17 cellular contexts compared by ENCODE assay signal in the genomic region with DNA sequence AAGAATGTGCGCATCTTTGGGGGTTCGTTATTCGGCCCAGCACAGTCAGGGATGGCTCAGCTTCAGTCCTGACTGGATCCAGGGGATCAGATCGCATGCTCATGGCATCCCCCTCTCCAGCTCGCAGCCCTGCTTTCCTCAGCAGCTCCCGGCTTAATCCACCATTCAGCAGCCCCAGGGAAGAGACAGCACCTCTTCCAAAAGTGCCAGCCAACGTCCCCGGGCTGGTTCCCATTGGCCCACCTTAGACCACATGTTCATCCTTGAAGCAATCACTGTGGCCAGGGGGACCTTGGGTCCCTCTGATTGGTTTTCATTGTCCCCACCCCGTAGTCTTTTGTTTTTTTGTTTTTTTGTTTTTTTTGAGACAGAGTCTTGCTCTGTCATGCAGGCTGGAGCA.
DNase-seq lines count a peak whose midpoint lies in the region; ATAC-seq, FAIRE-seq and TF ChIP-seq lines count a peak whose summit lies in the region.
"Had no signal": no experiment of that assay in that cellular context is flagged by ENCODE, and none has a peak within 500 bp of the region (broad histone marks: within the 10 kb centered on the region; RNA-seq: fewer than 3 reads in every experiment).

No MANE protein-coding gene starts in this region.

- H3F3A ChIP-seq in GM23338 (replicated peaks; ENCODE audit: low read depth) = no peaks in the 10 kb centered on the region

- CTCF ChIA-PET in WTC11 (lab: Charles Lee) = no interaction called here

- no peaks in the 10 kb centered on the region; the same call in 2 of the 3 replicates for H3K4me1 Mint-ChIP-seq in GM23338
- no peaks in the 10 kb centered on the region for H3K4me1 Mint-ChIP-seq in WTC11
- H3K4me1 Mint-ChIP-seq: CD14-positive monocyte; CD4-positive, alpha-beta memory T cell had no signal

- H3K4me3 ChIP-seq in GM23338 (no peak overlapping the region), sigmoid colon (no peak overlapping the region)
- H3K4me3 ChIP-seq: BLaER1 had no signal

- 88 to 94% methylated on average over 9 of the region's 9 CpGs for WGBS in sigmoid colon, 2 donors

- H3K9me3 ChIP-seq in sigmoid colon = no peaks in the 10 kb centered on the region

- POLR2A ChIA-PET in WTC11 (lab: Charles Lee) = no interaction called here

- DNase-seq in GM23338 (ENCODE audit: low spot score) (peak; percentile 25), WTC11 (ENCODE audit: low spot score) (no peak), iPS-NIHi11 (ENCODE audit: low spot score) (peak; percentile 33), sigmoid colon (peak; percentile 53), MV-4-11 (lab: John Stamatoyannopoulos, UW) (no peak), frontal cortex (ENCODE audit: low spot score in 2 of 2) (no peak)
- no peak for DNase-seq in activated effector memory CD4-positive, alpha-beta T cell treated with Interleukin-2 at 50 U/mL for 16 hours
- DNase-seq: 8988T; CD4-positive, alpha-beta memory T cell; DMS153; DMS79; GF-D8; GOT3; HCEC 1CT had no signal

- no peaks in the 10 kb centered on the region for H3K27me3 ChIP-seq in GM23338 (ENCODE audit: insufficient read depth)
- H3K27me3 ChIP-seq in sigmoid colon = no peaks in the 10 kb centered on the region
- H3K27me3 ChIP-seq: BLaER1 had no signal

- no peak for TF ChIP-seq POLR2A in sigmoid colon (IDR thresholded peaks at IDR 0.05)

- H3K79me2 ChIP-seq in GM23338 (replicated peaks; ENCODE audit: insufficient read depth) = no peaks in the 10 kb centered on the region

- H3K27ac Mint-ChIP-seq in GM23338 (no peak overlapping the region), WTC11 (no peak overlapping the region)
- H3K27ac Mint-ChIP-seq: CD14-positive monocyte; CD4-positive, alpha-beta memory T cell had no signal

- peaks cover 3% of the 10 kb centered on the region; the same call in 2 of the 3 replicates for H3K9me3 Mint-ChIP-seq in GM23338
- peaks cover 4% of the 10 kb centered on the region for H3K9me3 Mint-ChIP-seq in WTC11

- no peak overlapping the region for H3K27ac ChIP-seq in GM23338 (ENCODE audit: low read depth)
- no peak overlapping the region for H3K27ac ChIP-seq in sigmoid colon
- H3K27ac ChIP-seq: BLaER1 had no signal

- ATAC-seq in GM23338 = peak; percentile 60
- peak; percentile 76 for ATAC-seq in WTC11
- no peak for ATAC-seq in esophagus mucosa

- no peaks in the 10 kb centered on the region for H3K9me2 ChIP-seq in GM23338 (ENCODE audit: insufficient read depth)

- H2AFZ ChIP-seq in GM23338 = peak overlapping the region; percentile 76

- no peaks in the 10 kb centered on the region for H3K4me1 ChIP-seq in GM23338 (ENCODE audit: insufficient read depth)
- peaks cover 0 to 5% (median 0%) of the 10 kb centered on the region in 4 donors for H3K4me1 ChIP-seq in sigmoid colon
- H3K4me1 ChIP-seq: BLaER1 had no signal

- no peaks in the 10 kb centered on the region for H3K36me3 Mint-ChIP-seq in GM23338 (ENCODE audit: low read depth)
- peaks cover 3% of the 10 kb centered on the region for H3K36me3 Mint-ChIP-seq in WTC11
- H3K36me3 Mint-ChIP-seq: CD14-positive monocyte; CD4-positive, alpha-beta memory T cell had no signal

- FAIRE-seq in frontal cortex (lab: Jason Lieb, UNC) = no peak

- TF ChIP-seq CTCF in GM23338 (conservative IDR thresholded peaks at IDR 0.05; ENCODE audit: low read depth in 2 of 2) (no peak), WTC11 (IDR thresholded peaks at IDR 0.05) (no peak), sigmoid colon (IDR thresholded peaks at IDR 0.05) (no peak)

- H3K4me2 ChIP-seq in GM23338 = no peak overlapping the region
- H3K4me2 ChIP-seq: BLaER1 had no signal

- H3K4me3 Mint-ChIP-seq in GM23338 = no peak overlapping the region
- no peak overlapping the region for H3K4me3 Mint-ChIP-seq in WTC11
- H3K4me3 Mint-ChIP-seq: CD14-positive monocyte; CD4-positive, alpha-beta memory T cell had no signal

- no peaks in the 10 kb centered on the region for H3K27me3 Mint-ChIP-seq in GM23338 (ENCODE audit: insufficient read depth, low read depth, poor library complexity)
- H3K27me3 Mint-ChIP-seq in WTC11 (ENCODE audit: low read depth) = peaks cover 4% of the 10 kb centered on the region

- TF ChIP-seq EP300 in sigmoid colon (IDR thresholded peaks at IDR 0.05) = no peak

- intact Hi-C loops in sigmoid colon (cut with DNase I) = no loop called here

- no peaks in the 10 kb centered on the region for H4K20me1 ChIP-seq in GM23338 (replicated peaks; ENCODE audit: insufficient read depth)
- H4K20me1 ChIP-seq: BLaER1 had no signal

- no peaks in the 10 kb centered on the region for H3K36me3 ChIP-seq in GM23338 (ENCODE audit: insufficient read depth)
- H3K36me3 ChIP-seq in sigmoid colon = no peaks in the 10 kb centered on the region
- H3K36me3 ChIP-seq: BLaER1 had no signal

TF ChIP-seq in GM23338, 12 proteins besides CTCF, POLR2A, EP300 and RAD21 (continues in another document):
- no peak for TF ChIP-seq EZH2phosphoT487 (IDR thresholded peaks at IDR 0.05; ENCODE audit: unreplicated experiment)
- TF ChIP-seq, protein P1, sequence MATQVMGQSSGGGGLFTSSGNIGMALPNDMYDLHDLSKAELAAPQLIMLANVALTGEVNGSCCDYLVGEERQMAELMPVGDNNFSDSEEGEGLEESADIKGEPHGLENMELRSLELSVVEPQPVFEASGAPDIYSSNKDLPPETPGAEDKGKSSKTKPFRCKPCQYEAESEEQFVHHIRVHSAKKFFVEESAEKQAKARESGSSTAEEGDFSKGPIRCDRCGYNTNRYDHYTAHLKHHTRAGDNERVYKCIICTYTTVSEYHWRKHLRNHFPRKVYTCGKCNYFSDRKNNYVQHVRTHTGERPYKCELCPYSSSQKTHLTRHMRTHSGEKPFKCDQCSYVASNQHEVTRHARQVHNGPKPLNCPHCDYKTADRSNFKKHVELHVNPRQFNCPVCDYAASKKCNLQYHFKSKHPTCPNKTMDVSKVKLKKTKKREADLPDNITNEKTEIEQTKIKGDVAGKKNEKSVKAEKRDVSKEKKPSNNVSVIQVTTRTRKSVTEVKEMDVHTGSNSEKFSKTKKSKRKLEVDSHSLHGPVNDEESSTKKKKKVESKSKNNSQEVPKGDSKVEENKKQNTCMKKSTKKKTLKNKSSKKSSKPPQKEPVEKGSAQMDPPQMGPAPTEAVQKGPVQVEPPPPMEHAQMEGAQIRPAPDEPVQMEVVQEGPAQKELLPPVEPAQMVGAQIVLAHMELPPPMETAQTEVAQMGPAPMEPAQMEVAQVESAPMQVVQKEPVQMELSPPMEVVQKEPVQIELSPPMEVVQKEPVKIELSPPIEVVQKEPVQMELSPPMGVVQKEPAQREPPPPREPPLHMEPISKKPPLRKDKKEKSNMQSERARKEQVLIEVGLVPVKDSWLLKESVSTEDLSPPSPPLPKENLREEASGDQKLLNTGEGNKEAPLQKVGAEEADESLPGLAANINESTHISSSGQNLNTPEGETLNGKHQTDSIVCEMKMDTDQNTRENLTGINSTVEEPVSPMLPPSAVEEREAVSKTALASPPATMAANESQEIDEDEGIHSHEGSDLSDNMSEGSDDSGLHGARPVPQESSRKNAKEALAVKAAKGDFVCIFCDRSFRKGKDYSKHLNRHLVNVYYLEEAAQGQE (IDR thresholded peaks at IDR 0.05; ENCODE audit: unreplicated experiment) = no peak

TF ChIP-seq in WTC11, 78 proteins besides CTCF, POLR2A, EP300 and RAD21:
- TF ChIP-seq, protein P2, sequence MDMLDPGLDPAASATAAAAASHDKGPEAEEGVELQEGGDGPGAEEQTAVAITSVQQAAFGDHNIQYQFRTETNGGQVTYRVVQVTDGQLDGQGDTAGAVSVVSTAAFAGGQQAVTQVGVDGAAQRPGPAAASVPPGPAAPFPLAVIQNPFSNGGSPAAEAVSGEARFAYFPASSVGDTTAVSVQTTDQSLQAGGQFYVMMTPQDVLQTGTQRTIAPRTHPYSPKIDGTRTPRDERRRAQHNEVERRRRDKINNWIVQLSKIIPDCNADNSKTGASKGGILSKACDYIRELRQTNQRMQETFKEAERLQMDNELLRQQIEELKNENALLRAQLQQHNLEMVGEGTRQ (CRISPR knock-in tag; IDR thresholded peaks at IDR 0.05) = 0 out of 2 replicates have a peak, but pooled peaks have one; percentile 26
- TF ChIP-seq JUN (CRISPR knock-in tag; IDR thresholded peaks at IDR 0.05) = no peak
- TF ChIP-seq ZNF219 (CRISPR knock-in tag; IDR thresholded peaks at IDR 0.05; ENCODE audit: borderline replicate concordance) = no peak

Comparison
In these comparisons a context has a peak if more than half of its experiments do, and no peak if none do; other contexts are left out.
1. DNase-seq: peak in GM23338 (single experiment), iPS-NIHi11 (single experiment) and sigmoid colon (single experiment); none in WTC11 (single experiment), MV-4-11 (single experiment), frontal cortex (0 of 2) and activated effector memory CD4-positive, alpha-beta T cell treated with Interleukin-2 at 50 U/mL for 16 hours (single experiment).